22 cellular contexts compared by ENCODE assay signal in genomic region chr6:14016432-14016831, GRCh38.
"Had no signal": no experiment of that assay in that cellular context is flagged by ENCODE, and none has a peak within 500 bp of the region (broad histone marks: within the 10 kb centered on the region; RNA-seq: fewer than 3 reads in every experiment).

No MANE protein-coding gene starts in this region.

- H3K27ac ChIP-seq: coronary artery, foreskin keratinocyte, ovary, suprapubic skin, thyroid gland had no signal

- H3K4me1 ChIP-seq: foreskin keratinocyte, suprapubic skin, thyroid gland had no signal

- H3K36me3 ChIP-seq: ovary, suprapubic skin, thyroid gland had no signal

- DNase-seq: effector CD4-positive, alpha-beta T cell; endodermal cell; erythroblast; foreskin keratinocyte; kidney; left cardiac atrium; left ventricle myocardium superior; mesendoderm; mucosa of descending colon; naive thymus-derived CD8-positive, alpha-beta T cell; nucleus accumbens; ovary; right cardiac atrium; small intestine; stimulated activated CD4-positive, alpha-beta T cell treated with anti-CD3 and anti-CD28 coated beads, Interleukin-2, amount 100 ng/mL, for 48 hours; stimulated activated naive CD4-positive, alpha-beta T cell treated with Interleukin-2 at 50 U/mL for 16 hours; thyroid gland had no signal

- H3K4me3 ChIP-seq: coronary artery, lung, mucosa of descending colon, ovary, suprapubic skin, thyroid gland had no signal

- H3K9me3 ChIP-seq: mucosa of descending colon, suprapubic skin, thyroid gland had no signal

- FAIRE-seq: endothelial cell of umbilical vein, kidney, small intestine, urothelium cell line had no signal

- H3K27me3 ChIP-seq: foreskin keratinocyte, ovary, suprapubic skin, thyroid gland had no signal

- ATAC-seq: foreskin keratinocyte; left cardiac atrium; left ventricle myocardium superior; mucosa of descending colon; naive thymus-derived CD8-positive, alpha-beta T cell; right cardiac atrium had no signal
